ENCODE assay signal across 8 cellular contexts in genomic region chr10:27240212-27240890, GRCh38. TPM values are rescaled to one million over a fixed set of nuclear protein-coding genes. Genes with fewer than 3 reads are reported as not detected.
A peak's percentile ranks its signal among the peaks of the same experiment; 100 is the strongest.
DNase-seq lines count a peak whose midpoint lies in the region; TF ChIP-seq lines count a peak whose summit lies in the region.

TSS of gene ACBD5 (minus strand) at chr10:27240797. CDS start at chr10:27240688, 109 bp downstream.

- H2AFZ ChIP-seq in OCI-LY3 (ENCODE audit: low read depth, low read length) = peak within 1 kb of the TSS; percentile 76

- no peaks in the 10 kb centered on the region for H3K9me3 Mint-ChIP-seq in Caco-2 (ENCODE audit: unreplicated experiment)

- intact Hi-C loops in Caco-2 (cut with micrococcal nuclease; ENCODE audit: unreplicated experiment) = loop anchor here (1.0 to 10.0 kb wide), 4 partner anchors 86 to 264 kb away; partner anchors contain the start of genes ANKRD26, RAB18 and YME1L1

- peak within 1 kb of the TSS; percentile 86 for H3K4me2 ChIP-seq in OCI-LY3 (ENCODE audit: low read length)

- no peaks in the 10 kb centered on the region for H3K27me3 ChIP-seq in Caco-2 (replicated peaks; ENCODE audit: control insufficient read depth, insufficient read depth, low read length)
- no peaks in the 10 kb centered on the region for H3K27me3 ChIP-seq in OCI-LY3 (ENCODE audit: low read depth, low read length)

- H3K27ac ChIP-seq in OCI-LY3 (ENCODE audit: low read length) = peak within 1 kb of the TSS; percentile 95

- CTCF ChIA-PET in Caco-2 (lab: Charles Lee) = interaction anchor here (0.6 to 2.0 kb wide), 2 partner anchors 9 to 16 kb away, joined by 4 read pairs; no protein-coding TSS in a partner anchor

- peaks cover 5% of the 10 kb centered on the region for H3K4me1 Mint-ChIP-seq in Caco-2 (ENCODE audit: low read depth, unreplicated experiment)

- H3K27me3 Mint-ChIP-seq in Caco-2 (ENCODE audit: insufficient read depth, unreplicated experiment) = no peaks in the 10 kb centered on the region

- peaks cover 38% of the 10 kb centered on the region for H3K36me3 Mint-ChIP-seq in Caco-2 (ENCODE audit: insufficient read depth, unreplicated experiment)

- peak within 1 kb of the TSS; percentile 77 for H3K27ac Mint-ChIP-seq in Caco-2 (ENCODE audit: unreplicated experiment)

- H3K9me3 ChIP-seq in Caco-2 = no peaks in the 10 kb centered on the region
- no peaks in the 10 kb centered on the region for H3K9me3 ChIP-seq in OCI-LY3 (ENCODE audit: insufficient read depth, low read length)

- DNase-seq in Caco-2 = peak; percentile 93 to 94
- DNase-seq in GM20000 (ENCODE audit: low spot score) = peak; percentile 76
- peak; percentile 81 for DNase-seq in HT1080 (ENCODE audit: low read depth)
- DNase-seq in activated T-cell treated with anti-CD3 and anti-CD28 coated beads for 4 hours = peak; percentile 53
- DNase-seq in epithelial cell of esophagus (ENCODE audit: low read depth) = peak; percentile 70
- DNase-seq in middle frontal gyrus (ENCODE audit: extremely low spot score, low spot score) = peak; percentile 29
- peak; percentile 84 for DNase-seq in stimulated activated CD8-positive, alpha-beta memory T cell treated with anti-CD3 and anti-CD28 coated beads, Interleukin-4, amount 100 ng/mL, for 48 hours

- no peaks in the 10 kb centered on the region for H3K36me3 ChIP-seq in Caco-2 (ENCODE audit: control insufficient read depth, insufficient read depth, low read length)
- no peaks in the 10 kb centered on the region for H3K36me3 ChIP-seq in OCI-LY3 (replicated peaks; ENCODE audit: low read depth, low read length)

- peak within 1 kb of the TSS; percentile 92 for H3K9ac ChIP-seq in OCI-LY3 (ENCODE audit: low read length)

- BruUV-seq in Caco-2 (replicated peaks; lab: Mats Ljungman, UMichigan) = no TSS peak

- TF ChIP-seq CTCF in Caco-2 (IDR thresholded peaks at IDR 0.05; ENCODE audit: insufficient read depth in 1 of 2, low read depth in 1 of 2, low read length in 1 of 2, severe bottlenecking in 1 of 2, unreplicated experiment in 1 of 2) = no peak
- TF ChIP-seq CTCF in GM20000 (IDR thresholded peaks at IDR 0.05; ENCODE audit: extremely low read depth, missing control alignments) = no peak
- no peak for TF ChIP-seq CTCF in OCI-LY3 (IDR thresholded peaks at IDR 0.05; ENCODE audit: low read depth, low read length)
- no peak for TF ChIP-seq CTCF in epithelial cell of esophagus (IDR thresholded peaks at IDR 0.05; ENCODE audit: insufficient read depth, low read depth, low read length, missing control alignments)

- H3K79me2 ChIP-seq in OCI-LY3 (ENCODE audit: low read length) = peaks cover 25% of the 10 kb centered on the region

- peak within 1 kb of the TSS; percentile 86 for H3K4me3 ChIP-seq in Caco-2 (ENCODE audit: low read depth, low read length)
- H3K4me3 ChIP-seq in OCI-LY3 (ENCODE audit: low read length) = peak within 1 kb of the TSS; percentile 97
- H3K4me3 ChIP-seq in epithelial cell of esophagus (ENCODE audit: low read length) = peak within 1 kb of the TSS; percentile 82

- H3K4me3 Mint-ChIP-seq in Caco-2 (ENCODE audit: unreplicated experiment) = peak within 1 kb of the TSS; percentile 84

- H4K20me1 ChIP-seq in OCI-LY3 (ENCODE audit: insufficient read depth, low read length) = no peaks in the 10 kb centered on the region

- POLR2A ChIA-PET in Caco-2 (lab: Charles Lee) = interaction anchor here (0.6 to 1.3 kb wide), 2 partner anchors 12 to 86 kb away, joined by 5 to 6 read pairs; partner anchors contain the start of gene YME1L1

- H3K4me1 ChIP-seq in Caco-2 (peaks cover 10% of the 10 kb centered on the region; the same call in 1 of the 2 replicates), OCI-LY3 (ENCODE audit: low read length) (peaks cover 9% of the 10 kb centered on the region; the same call in 1 of the 2 replicates)

RNA-seq across cellular contexts. Expression of gene ACBD5, which starts in this region (rescaled TPM):
- total RNA-seq in Caco-2 (2022) = 36.7 and 38.3 TPM in 2 replicates
- 19.0 and 21.2 TPM in 2 replicates for total RNA-seq in HT1080 (2014; rRNA removed; shearing (Covaris generic))
- 18.1 and 20.8 TPM in 2 replicates for polyA plus RNA-seq in HT1080 (2015; cell fraction: cytosol; rRNA removed)
- polyA plus RNA-seq in HT1080 (2015; cell fraction: nucleus; rRNA removed) = 16.6 and 19.2 TPM in 2 replicates

Comparison
In these comparisons a context has a peak if more than half of its experiments do, and no peak if none do; other contexts are left out.
1. Peak in every context shown above with its lines: DNase-seq, H3K4me3 ChIP-seq and H3K27ac ChIP-seq.
2. DNase-seq: peak in every context shown above with its lines; median percentile 94 in Caco-2; 84 in stimulated activated CD8-positive, alpha-beta memory T cell treated with anti-CD3 and anti-CD28 coated beads, Interleukin-4, amount 100 ng/mL, for 48 hours; 81 in HT1080; 76 in GM20000; 70 in epithelial cell of esophagus; 53 in activated T-cell treated with anti-CD3 and anti-CD28 coated beads for 4 hours; 29 in middle frontal gyrus.